In genomic region chrX:13432776-13433605, GRCh38 we compare ENCODE assay signal across 14 cellular contexts.
DNase-seq lines count a peak whose midpoint lies in the region; ATAC-seq and TF ChIP-seq lines count a peak whose summit lies in the region.
"Had no signal": no experiment of that assay in that cellular context is flagged by ENCODE, and none has a peak within 500 bp of the region (broad histone marks: within the 10 kb centered on the region; RNA-seq: fewer than 3 reads in every experiment).

No MANE protein-coding gene starts in this region.

- peaks cover 3% of the 10 kb centered on the region for H3K4me1 Mint-ChIP-seq in activated T-helper 2 cell treated with anti-CD3 and anti-CD28 coated beads, Interferon-gamma antibody, Interleukin-2, Interleukin-4, amounts not matched to agents 10 μg/mL and 5 μg/mL and 100 μg/mL, durations not matched to agents 14 hours and 24 hours and 36 hours (ENCODE audit: low read depth)

- no peak overlapping the region for H3K27ac Mint-ChIP-seq in activated T-helper 2 cell treated with anti-CD3 and anti-CD28 coated beads, Interferon-gamma antibody, Interleukin-2, Interleukin-4, amounts not matched to agents 10 μg/mL and 5 μg/mL and 100 μg/mL, durations not matched to agents 14 hours and 24 hours and 36 hours
- H3K27ac Mint-ChIP-seq: activated CD4-positive, alpha-beta memory T cell treated with anti-CD3 and anti-CD28 coated beads for 36 hours; activated naive CD8-positive, alpha-beta T cell; T-cell had no signal

- peak overlapping the region; percentile 54 for H3K27ac ChIP-seq in RWPE2 (ENCODE audit: poor library complexity, severe bottlenecking)
- H3K27ac ChIP-seq in osteoblast (ENCODE audit: low read depth, low read length), result peak overlapping the region; percentile 76

- no peaks in the 10 kb centered on the region for H4K20me1 ChIP-seq in osteoblast (ENCODE audit: insufficient read depth, low read length)

- no peaks in the 10 kb centered on the region for H3K79me2 ChIP-seq in osteoblast (ENCODE audit: insufficient read depth, low read length)

- intact Hi-C loops in activated T-helper 2 cell treated with anti-CD3 and anti-CD28 coated beads, Interferon-gamma antibody, Interleukin-2, Interleukin-4, amounts not matched to agents 10 μg/mL and 5 μg/mL and 100 μg/mL, durations not matched to agents 14 hours and 24 hours and 36 hours (cut with micrococcal nuclease), result no loop called here

- no peaks in the 10 kb centered on the region for H3K27me3 Mint-ChIP-seq in activated T-helper 2 cell treated with anti-CD3 and anti-CD28 coated beads, Interferon-gamma antibody, Interleukin-2, Interleukin-4, amounts not matched to agents 10 μg/mL and 5 μg/mL and 100 μg/mL, durations not matched to agents 14 hours and 24 hours and 36 hours (ENCODE audit: low read depth)
- H3K27me3 Mint-ChIP-seq: activated CD4-positive, alpha-beta memory T cell treated with anti-CD3 and anti-CD28 coated beads for 36 hours; activated naive CD8-positive, alpha-beta T cell had no signal

- H3K27me3 ChIP-seq in RWPE2 (ENCODE audit: insufficient read depth, poor library complexity, severe bottlenecking), result no peaks in the 10 kb centered on the region
- no peaks in the 10 kb centered on the region for H3K27me3 ChIP-seq in osteoblast (ENCODE audit: insufficient read depth, low read length)
- H3K27me3 ChIP-seq: BE2C had no signal

- TF ChIP-seq CTCF in AG09319 (IDR thresholded peaks at IDR 0.05; ENCODE audit: low read depth, low read length) (no peak), RWPE2 (IDR thresholded peaks at IDR 0.05; ENCODE audit: poor library complexity, severe bottlenecking) (no peak), fibroblast of mammary gland (conservative IDR thresholded peaks at IDR 0.05; ENCODE audit: control insufficient read depth, insufficient read depth, low read depth, low read length) (no peak), osteoblast (IDR thresholded peaks at IDR 0.05; ENCODE audit: extremely low read depth, low read depth, low read length) (no peak)

- H3K4me3 ChIP-seq in RWPE2 (ENCODE audit: severe bottlenecking) (no peak overlapping the region), fibroblast of mammary gland (ENCODE audit: control insufficient read depth, low read depth, low read length) (no peak overlapping the region), osteoblast (ENCODE audit: insufficient read depth, low read length) (no peak overlapping the region)

- no peaks in the 10 kb centered on the region for H3K36me3 Mint-ChIP-seq in activated T-helper 2 cell treated with anti-CD3 and anti-CD28 coated beads, Interferon-gamma antibody, Interleukin-2, Interleukin-4, amounts not matched to agents 10 μg/mL and 5 μg/mL and 100 μg/mL, durations not matched to agents 14 hours and 24 hours and 36 hours (ENCODE audit: low read depth)
- H3K36me3 Mint-ChIP-seq: activated CD4-positive, alpha-beta memory T cell treated with anti-CD3 and anti-CD28 coated beads for 36 hours; activated naive CD8-positive, alpha-beta T cell; T-cell had no signal

- H3K4me3 Mint-ChIP-seq in activated T-helper 2 cell treated with anti-CD3 and anti-CD28 coated beads, Interferon-gamma antibody, Interleukin-2, Interleukin-4, amounts not matched to agents 10 μg/mL and 5 μg/mL and 100 μg/mL, durations not matched to agents 14 hours and 24 hours and 36 hours (ENCODE audit: low read depth), result no peak overlapping the region
- H3K4me3 Mint-ChIP-seq: activated CD4-positive, alpha-beta memory T cell treated with anti-CD3 and anti-CD28 coated beads for 36 hours; activated naive CD8-positive, alpha-beta T cell; T-cell had no signal

- peaks cover 28% of the 10 kb centered on the region for H3K4me1 ChIP-seq in RWPE2 (ENCODE audit: insufficient read depth, poor library complexity, severe bottlenecking)
- peaks cover 31% of the 10 kb centered on the region for H3K4me1 ChIP-seq in osteoblast (ENCODE audit: insufficient read depth, low read length)
- H3K4me1 ChIP-seq: BE2C had no signal

- no peaks in the 10 kb centered on the region for H3K9me3 ChIP-seq in RWPE2 (ENCODE audit: severe bottlenecking)
- H3K9me3 ChIP-seq in osteoblast (ENCODE audit: low read depth, low read length), result no peaks in the 10 kb centered on the region
- H3K9me3 ChIP-seq: BE2C had no signal

- peak; percentile 28 for DNase-seq in AG09319 (ENCODE audit: extremely low read depth, low read depth)
- DNase-seq in RWPE2 (ENCODE audit: low spot score), result no peak
- DNase-seq in fibroblast of mammary gland (ENCODE audit: low read depth), result peak; percentile 90
- DNase-seq in osteoblast (ENCODE audit: insufficient read length, low spot score, missing footprints), result no peak
- DNase-seq in NCI-H2196 (lab: John Stamatoyannopoulos, UW; ENCODE audit: unreplicated experiment), result no peak
- DNase-seq in NCI-H526 (lab: John Stamatoyannopoulos, UW), result no peak
- no peak for DNase-seq in activated T-helper 2 cell treated with anti-CD3 and anti-CD28 coated beads, Interferon-gamma antibody, Interleukin-2, Interleukin-4, amounts not matched to agents 10 μg/mL and 5 μg/mL and 100 μg/mL, durations not matched to agents 14 hours and 24 hours and 36 hours (ENCODE audit: low spot score)
- DNase-seq: activated CD4-positive, alpha-beta memory T cell treated with anti-CD3 and anti-CD28 coated beads for 36 hours; BE2C; NCI-H748 treated with DMSO at 0.1 percent for 48 hours; T-cell had no signal

- H3K9me3 Mint-ChIP-seq in activated T-helper 2 cell treated with anti-CD3 and anti-CD28 coated beads, Interferon-gamma antibody, Interleukin-2, Interleukin-4, amounts not matched to agents 10 μg/mL and 5 μg/mL and 100 μg/mL, durations not matched to agents 14 hours and 24 hours and 36 hours, result peaks cover 3% of the 10 kb centered on the region

- peak overlapping the region; percentile 1 for H3K4me2 ChIP-seq in osteoblast (ENCODE audit: insufficient read depth, low read length)

- H2AFZ ChIP-seq in osteoblast (ENCODE audit: low read length), result no peak overlapping the region

- ATAC-seq in RWPE2 (ENCODE audit: low read depth), result no peak
- no peak for ATAC-seq in GM21360 (IDR thresholded peaks at IDR 0.05; ENCODE audit: unreplicated experiment)
- ATAC-seq: left colon, T-cell had no signal

- H3K36me3 ChIP-seq in RWPE2 (ENCODE audit: low read depth) (no peaks in the 10 kb centered on the region), osteoblast (ENCODE audit: insufficient read depth, low read length) (no peaks in the 10 kb centered on the region)
- H3K36me3 ChIP-seq: BE2C had no signal

Comparison
In these comparisons a context has a peak if more than half of its experiments do, and no peak if none do; other contexts are left out.
1. DNase-seq: peak in AG09319 (single experiment) and fibroblast of mammary gland (single experiment); none in RWPE2 (single experiment), osteoblast (single experiment), NCI-H2196 (single experiment), NCI-H526 (0 of 2) and activated T-helper 2 cell treated with anti-CD3 and anti-CD28 coated beads, Interferon-gamma antibody, Interleukin-2, Interleukin-4, amounts not matched to agents 10 μg/mL and 5 μg/mL and 100 μg/mL, durations not matched to agents 14 hours and 24 hours and 36 hours (single experiment).